In genomic region chr10:132722391-132722790, GRCh38 we compare ENCODE assay signal across 21 cellular contexts.
DNase-seq lines count a peak whose midpoint lies in the region; FAIRE-seq and TF ChIP-seq lines count a peak whose summit lies in the region.
"Had no signal": no experiment of that assay in that cellular context is flagged by ENCODE, and none has a peak within 500 bp of the region (broad histone marks: within the 10 kb centered on the region; RNA-seq: fewer than 3 reads in every experiment).

No MANE protein-coding gene starts in this region.

- DNase-seq in NCI-H2227 (lab: John Stamatoyannopoulos, UW; ENCODE audit: unreplicated experiment) (peak; percentile 42), NCI-H2227 treated with DMSO at 0.1 percent for 48 hours (lab: John Stamatoyannopoulos, UW) (no peak), astrocyte (ENCODE audit: low read depth) (no peak), nephron progenitor cell (peak; percentile 58), colonic mucosa (no peak), erythroblast (lab: John Stamatoyannopoulos, UW) (no peak)
- DNase-seq in stimulated activated CD8-positive, alpha-beta memory T cell treated with anti-CD3 and anti-CD28 coated beads, Interleukin-4, amount 100 ng/mL, for 48 hours: no peak
- DNase-seq: 8988T; activated CD4-positive, alpha-beta T cell treated with anti-CD3 and anti-CD28 coated beads, Interleukin-2, amount 50 U/mL, for 4 hours; activated gamma-delta T cell; H9; hypothalamus; islet precursor cell; NCI-H1092 treated with DMSO at 0.1 percent for 48 hours; Peyer's patch; SK-N-SH; stimulated activated CD4-positive, alpha-beta T cell treated with anti-CD3 and anti-CD28 coated beads, Interleukin-4, amount 100 ng/mL, for 4 hours had no signal

- H3K9me3 Mint-ChIP-seq in astrocyte (ENCODE audit: unreplicated experiment): no peaks in the 10 kb centered on the region
- H3K9me3 Mint-ChIP-seq in nephron progenitor cell: no peaks in the 10 kb centered on the region
- H3K9me3 Mint-ChIP-seq: H9, WTC11 had no signal

- no peaks in the 10 kb centered on the region for H3K27me3 Mint-ChIP-seq in astrocyte (ENCODE audit: low read depth, unreplicated experiment)
- H3K27me3 Mint-ChIP-seq in nephron progenitor cell (ENCODE audit: low read depth, poor library complexity): peaks cover 11% of the 10 kb centered on the region

- H3K4me1 ChIP-seq in astrocyte (ENCODE audit: insufficient read depth, low read length) (no peaks in the 10 kb centered on the region), stomach smooth muscle (ENCODE audit: control insufficient read depth, insufficient read depth, low read length) (peaks cover 7% of the 10 kb centered on the region), colonic mucosa (no peaks in the 10 kb centered on the region)
- H3K4me1 ChIP-seq: Peyer's patch had no signal

- H3K27me3 ChIP-seq in astrocyte (ENCODE audit: insufficient read depth, low read length) (no peaks in the 10 kb centered on the region), stomach smooth muscle (ENCODE audit: control insufficient read depth in 1 of 2, insufficient read depth in 2 of 2, low read length in 2 of 2) (no peaks in the 10 kb centered on the region), colonic mucosa (no peaks in the 10 kb centered on the region)
- H3K27me3 ChIP-seq: Peyer's patch had no signal

- TF ChIP-seq POLR2A in erythroblast (IDR thresholded peaks at IDR 0.05; ENCODE audit: low read length): no peak

- no peak overlapping the region for H3K4me3 ChIP-seq in astrocyte (ENCODE audit: insufficient read depth, low read depth, low read length)
- no peak overlapping the region for H3K4me3 ChIP-seq in stomach smooth muscle (ENCODE audit: low read length in 2 of 2)
- no peak overlapping the region for H3K4me3 ChIP-seq in colonic mucosa
- H3K4me3 ChIP-seq: lung, Peyer's patch, smooth muscle cell had no signal

- H3K4me3 Mint-ChIP-seq in astrocyte (ENCODE audit: unreplicated experiment): no peak overlapping the region
- peak overlapping the region; percentile 66 for H3K4me3 Mint-ChIP-seq in nephron progenitor cell
- H3K4me3 Mint-ChIP-seq: H9, WTC11 had no signal

- H3K9ac ChIP-seq in astrocyte (ENCODE audit: low read length): no peak overlapping the region
- H3K9ac ChIP-seq in stomach smooth muscle (ENCODE audit: low read length in 2 of 2): no peak overlapping the region
- H3K9ac ChIP-seq in colonic mucosa (ENCODE audit: low read depth in 2 of 2, low read length in 2 of 2): no peak overlapping the region
- H3K9ac ChIP-seq: SK-N-SH had no signal

- no peak overlapping the region for H2AFZ ChIP-seq in astrocyte (ENCODE audit: low read depth, low read length)

- no peak for FAIRE-seq in astrocyte (lab: Jason Lieb, UNC)

- H3K27ac Mint-ChIP-seq in astrocyte (ENCODE audit: unreplicated experiment) (no peak overlapping the region), nephron progenitor cell (peak overlapping the region; percentile 94)

- peak overlapping the region; percentile 16 for H3K4me2 ChIP-seq in astrocyte (ENCODE audit: low read length)
- H3K4me2 ChIP-seq: SK-N-SH, smooth muscle cell had no signal

- H3K79me2 ChIP-seq in astrocyte (ENCODE audit: insufficient read depth, low read length): no peaks in the 10 kb centered on the region

- H4K20me1 ChIP-seq in astrocyte (ENCODE audit: insufficient read depth, low read length): no peaks in the 10 kb centered on the region

- no peak for TF ChIP-seq CTCF in astrocyte (IDR thresholded peaks at IDR 0.05; ENCODE audit: insufficient read depth, low read depth, low read length)
- no peak for TF ChIP-seq CTCF in nephron progenitor cell (IDR thresholded peaks at IDR 0.05)
- no peak for TF ChIP-seq CTCF in colonic mucosa (IDR thresholded peaks at IDR 0.05)

- intact Hi-C loops in colonic mucosa (cut with DNase I): no loop called here

- H3K36me3 ChIP-seq in astrocyte (ENCODE audit: insufficient read depth, low read length): no peaks in the 10 kb centered on the region
- peaks cover 0 to 19% of the 10 kb centered on the region in 2 donors for H3K36me3 ChIP-seq in stomach smooth muscle (ENCODE audit: control insufficient read depth in 2 of 2, insufficient read depth in 2 of 2, low read length in 2 of 2)
- H3K36me3 ChIP-seq in colonic mucosa: no peaks in the 10 kb centered on the region

- H3K4me1 Mint-ChIP-seq in astrocyte (ENCODE audit: low read depth, unreplicated experiment) (no peaks in the 10 kb centered on the region), nephron progenitor cell (peaks cover 26% of the 10 kb centered on the region)

- peak overlapping the region; percentile 48 for H3K27ac ChIP-seq in astrocyte (ENCODE audit: low read depth, low read length)
- H3K27ac ChIP-seq in stomach smooth muscle (ENCODE audit: low read length): peak overlapping the region; percentile 41
- H3K27ac ChIP-seq in colonic mucosa: no peak overlapping the region
- H3K27ac ChIP-seq: Peyer's patch had no signal

- H3K36me3 Mint-ChIP-seq in astrocyte (ENCODE audit: low read depth, unreplicated experiment) (peaks cover 31% of the 10 kb centered on the region), nephron progenitor cell (ENCODE audit: low read depth) (peaks cover 28% of the 10 kb centered on the region)
- H3K36me3 Mint-ChIP-seq: WTC11 had no signal

- H3K9me3 ChIP-seq in astrocyte (ENCODE audit: insufficient read depth, low read depth, low read length) (no peaks in the 10 kb centered on the region), stomach smooth muscle (ENCODE audit: control insufficient read depth in 2 of 2, low read length in 2 of 2) (no peaks in the 10 kb centered on the region), colonic mucosa (no peaks in the 10 kb centered on the region)
- H3K9me3 ChIP-seq: Peyer's patch, SK-N-SH had no signal

Comparison
In these comparisons a context has a peak if more than half of its experiments do, and no peak if none do; other contexts are left out.
1. DNase-seq: peak in NCI-H2227 (single experiment) and nephron progenitor cell (single experiment); none in NCI-H2227 treated with DMSO at 0.1 percent for 48 hours (single experiment), astrocyte (single experiment), colonic mucosa (single experiment), stimulated activated CD8-positive, alpha-beta memory T cell treated with anti-CD3 and anti-CD28 coated beads, Interleukin-4, amount 100 ng/mL, for 48 hours (single experiment) and erythroblast (0 of 2).